ENCODE assay signal across 8 cellular contexts in genomic region chr17:29251969-29252866, GRCh38.
DNase-seq lines count a peak whose midpoint lies in the region; TF ChIP-seq lines count a peak whose summit lies in the region.

No MANE protein-coding gene starts in this region.

- DNase-seq in SKM-1 treated with dmso at 0.1 percent for 144 hours (lab: John Stamatoyannopoulos, UW; ENCODE audit: unreplicated experiment) = peak; percentile 35
- no peak for DNase-seq in SKM-1 (lab: John Stamatoyannopoulos, UW; ENCODE audit: unreplicated experiment)
- peak; percentile 60 for DNase-seq in fibroblast of mammary gland (ENCODE audit: low read depth)
- DNase-seq in tibial artery = no peak
- DNase-seq in activated naive CD4-positive, alpha-beta T cell (lab: John Stamatoyannopoulos, UW) = no peak
- DNase-seq in T-helper 1 cell = no peak
- DNase-seq in NCI-H748 treated with DMSO at 0.1 percent for 48 hours (lab: John Stamatoyannopoulos, UW) = no peak

- intact Hi-C loops in tibial artery (cut with DNase I; ENCODE audit: low total_unique reads) = loop anchor here (5.0 kb wide), 1 partner anchor 40 kb away; the partner anchor contains the start of gene NUFIP2

- peaks cover 1% of the 10 kb centered on the region; the same call in 1 of the 2 replicates for H3K4me1 ChIP-seq in OCI-LY3 (ENCODE audit: low read length)
- H3K4me1 ChIP-seq in tibial artery = peaks cover 0 to 36% (median 19%) of the 10 kb centered on the region in 4 donors

- H4K20me1 ChIP-seq in OCI-LY3 (ENCODE audit: insufficient read depth, low read length) = peaks cover 16% of the 10 kb centered on the region

- H3K79me2 ChIP-seq in OCI-LY3 (ENCODE audit: low read length) = 0 out of 2 replicates have a peak, but pooled peaks cover 2% of the 10 kb centered on the region

- TF ChIP-seq CTCF in OCI-LY3 (IDR thresholded peaks at IDR 0.05; ENCODE audit: low read depth, low read length) = peak; percentile 49; the same call in 1 of the 2 replicates
- peak; percentile 60 for TF ChIP-seq CTCF in fibroblast of mammary gland (conservative IDR thresholded peaks at IDR 0.05; ENCODE audit: control insufficient read depth, insufficient read depth, low read depth, low read length)
- peak; percentile 41 to 48 for TF ChIP-seq CTCF in tibial artery (IDR thresholded peaks at IDR 0.05)

- H2AFZ ChIP-seq in OCI-LY3 (ENCODE audit: low read depth, low read length) = no peak overlapping the region

- H3K27me3 ChIP-seq in OCI-LY3 (ENCODE audit: low read depth, low read length) (no peaks in the 10 kb centered on the region), tibial artery (no peaks in the 10 kb centered on the region)

- no peak overlapping the region for H3K27ac ChIP-seq in OCI-LY3 (ENCODE audit: low read length)
- no peak overlapping the region for H3K27ac ChIP-seq in tibial artery

- H3K4me3 ChIP-seq in OCI-LY3 (ENCODE audit: low read length) (no peak overlapping the region), fibroblast of mammary gland (ENCODE audit: control insufficient read depth, low read depth, low read length) (no peak overlapping the region), tibial artery (no peak overlapping the region)

- H3K36me3 ChIP-seq in OCI-LY3 (replicated peaks; ENCODE audit: low read depth, low read length) (peaks cover 14% of the 10 kb centered on the region), tibial artery (no peaks in the 10 kb centered on the region)

- no peak overlapping the region for H3K9ac ChIP-seq in OCI-LY3 (ENCODE audit: low read length)

- no peak overlapping the region for H3K4me2 ChIP-seq in OCI-LY3 (ENCODE audit: low read length)

- H3K9me3 ChIP-seq in OCI-LY3 (ENCODE audit: insufficient read depth, low read length) (no peaks in the 10 kb centered on the region), tibial artery (no peaks in the 10 kb centered on the region)

Comparison
In these comparisons a context has a peak if more than half of its experiments do, and no peak if none do; other contexts are left out.
1. DNase-seq: peak in SKM-1 treated with dmso at 0.1 percent for 144 hours (single experiment) and fibroblast of mammary gland (single experiment); none in SKM-1 (single experiment), tibial artery (0 of 2), activated naive CD4-positive, alpha-beta T cell (0 of 4), T-helper 1 cell (0 of 5) and NCI-H748 treated with DMSO at 0.1 percent for 48 hours (single experiment).
2. Peak in every context shown above with its lines, with median percentiles within 50 percentile points of each other: CTCF ChIP-seq.